Comparison of ENCODE assay signal across 20 cellular contexts in genomic region chr15:45665261-45665660, GRCh38. TPM values are rescaled to one million over a fixed set of nuclear protein-coding genes. Genes with fewer than 3 reads are reported as not detected.
DNase-seq lines count a peak whose midpoint lies in the region; ATAC-seq lines count a peak whose summit lies in the region.
"Had no signal": no experiment of that assay in that cellular context is flagged by ENCODE, and none has a peak within 500 bp of the region (broad histone marks: within the 10 kb centered on the region; RNA-seq: fewer than 3 reads in every experiment).

No MANE protein-coding gene starts in this region.

- H3K27me3 ChIP-seq in adipocyte (replicated peaks; ENCODE audit: control insufficient read depth, insufficient read depth, low read length): no peaks in the 10 kb centered on the region
- 0 out of 2 replicates have a peak, but pooled peaks cover 2% of the 10 kb centered on the region for H3K27me3 ChIP-seq in MG63

- no peak for DNase-seq in activated naive CD4-positive, alpha-beta T cell treated with anti-CD3 and anti-CD28 coated beads, Interleukin-2, amount 50 U/mL, for 72 hours (ENCODE audit: low spot score in 2 of 2)
- no peak for DNase-seq in activated naive CD4-positive, alpha-beta T cell (lab: John Stamatoyannopoulos, UW)
- DNase-seq in adipocyte (ENCODE audit: low read depth): no peak
- DNase-seq in left lobe of liver (ENCODE audit: low spot score): no peak
- DNase-seq in NCI-H1436 (lab: John Stamatoyannopoulos, UW): no peak
- DNase-seq in NCI-H526 (lab: John Stamatoyannopoulos, UW): no peak
- DNase-seq in MG63: no peak
- DNase-seq: 8988T, ACHN, Calu3, DND-41, H7, KBM-7, NCI-H1417, NCI-H1694 treated with DMSO at 0.1 percent for 48 hours, NCI-H2081, NCI-H2227 treated with DMSO at 0.1 percent for 48 hours, NCI-H69, SHP77 had no signal

- H3K9me3 ChIP-seq in adipocyte (ENCODE audit: control insufficient read depth, low read length): no peaks in the 10 kb centered on the region
- no peaks in the 10 kb centered on the region for H3K9me3 ChIP-seq in MG63

- H3K4me3 ChIP-seq in adipocyte (ENCODE audit: low read length) (no peak overlapping the region), MG63 (no peak overlapping the region)

- H3K36me3 Mint-ChIP-seq in activated naive CD4-positive, alpha-beta T cell treated with anti-CD3 and anti-CD28 coated beads, Interleukin-2, amount 50 U/mL, for 72 hours: peaks cover 6 to 13% of the 10 kb centered on the region in 2 donors

- H3K36me3 ChIP-seq in adipocyte (ENCODE audit: control insufficient read depth, insufficient read depth, low read length, severe bottlenecking): peaks cover 35% of the 10 kb centered on the region
- peaks cover 21% of the 10 kb centered on the region for H3K36me3 ChIP-seq in MG63

- ATAC-seq in activated naive CD4-positive, alpha-beta T cell treated with anti-CD3 and anti-CD28 coated beads, Interleukin-2, amount 50 U/mL, for 72 hours: no peak
- ATAC-seq in left lobe of liver: peak; percentile 28
- ATAC-seq: Panc1 had no signal

- peak overlapping the region; percentile 11 to 36 for H3K27ac Mint-ChIP-seq in activated naive CD4-positive, alpha-beta T cell treated with anti-CD3 and anti-CD28 coated beads, Interleukin-2, amount 50 U/mL, for 72 hours

- H3K4me1 ChIP-seq in adipocyte (ENCODE audit: control insufficient read depth, insufficient read depth, low read length): peaks cover 41% of the 10 kb centered on the region

- no peaks in the 10 kb centered on the region for H3K9me3 Mint-ChIP-seq in activated naive CD4-positive, alpha-beta T cell treated with anti-CD3 and anti-CD28 coated beads, Interleukin-2, amount 50 U/mL, for 72 hours

- H3K9ac ChIP-seq in adipocyte (ENCODE audit: low read length): peak overlapping the region; percentile 27

RNA-seq across cellular contexts. Expression of gene SQOR, which starts 30.4 kb away (rescaled TPM):
- 100 to 1,000 TPM in 1 of 2 donors, 10 to 100 TPM in 1; 98.6 to 114 TPM for total RNA-seq in activated naive CD4-positive, alpha-beta T cell treated with anti-CD3 and anti-CD28 coated beads, Interleukin-2, amount 50 U/mL, for 72 hours
- total RNA-seq in left lobe of liver: 39.2 TPM
- total RNA-seq in MG63 (2014; rRNA removed; shearing (Covaris generic); ENCODE audit: low replicate concordance): 58.2 and 82.8 TPM in 2 replicates
